7 cellular contexts compared by ENCODE assay signal in the genomic region with DNA sequence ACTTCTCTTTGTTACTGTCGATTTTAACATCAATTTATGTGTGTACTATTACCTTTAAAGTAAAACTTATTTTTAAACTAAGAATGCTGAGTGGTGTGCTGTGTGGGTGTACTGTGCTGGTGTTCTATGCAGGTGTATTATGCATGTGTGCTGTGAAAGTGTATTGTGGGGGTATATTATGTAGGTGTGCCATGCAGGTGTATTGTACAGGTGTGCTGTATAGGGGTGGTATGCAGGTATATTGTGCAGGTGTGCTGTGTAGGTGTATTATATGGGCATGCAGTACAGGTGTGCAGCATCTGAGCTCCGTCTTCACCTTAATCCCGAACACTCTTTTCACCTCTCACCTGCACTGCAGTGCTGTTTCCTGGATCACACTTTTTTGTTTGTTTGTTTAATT.
A peak's percentile ranks its signal among the peaks of the same experiment; 100 is the strongest.
DNase-seq lines count a peak whose midpoint lies in the region; ATAC-seq and TF ChIP-seq lines count a peak whose summit lies in the region.
"Not testable (repeated sequence)": the region's sequence is repeated elsewhere in the genome, so short reads cannot be mapped to it uniquely, and the experiment has no call there.

No MANE protein-coding gene starts in this region.

- not testable (repeated sequence) for H3K27ac Mint-ChIP-seq in activated T-helper 1 cell treated with anti-CD3 and anti-CD28 coated beads, Interleukin-12 subunit alpha, Interleukin-12 subunit beta, Interleukin-2, Interleukin-4 antibody, amounts not matched to agents 30 ng/mL and 10 ng/mL and 1 ng/mL, durations not matched to agents 14 hours and 24 hours and 36 hours; activated naive CD8-positive, alpha-beta T cell treated with anti-CD3 and anti-CD28 coated beads, Interleukin-2, amount 50 U/mL, for 24 hours
- peak overlapping the region in 2 of 10 donors; percentile 43 to 51 for H3K27ac Mint-ChIP-seq in naive thymus-derived CD8-positive, alpha-beta T cell
- peak overlapping the region; percentile 50 for H3K27ac Mint-ChIP-seq in type B pancreatic cell

- H3K9me3 Mint-ChIP-seq in activated T-helper 1 cell treated with anti-CD3 and anti-CD28 coated beads, Interleukin-12 subunit alpha, Interleukin-12 subunit beta, Interleukin-2, Interleukin-4 antibody, amounts not matched to agents 30 ng/mL and 10 ng/mL and 1 ng/mL, durations not matched to agents 14 hours and 24 hours and 36 hours; activated naive CD8-positive, alpha-beta T cell treated with anti-CD3 and anti-CD28 coated beads, Interleukin-2, amount 50 U/mL, for 24 hours; naive thymus-derived CD8-positive, alpha-beta T cell; type B pancreatic cell: not testable (repeated sequence)

- H3K4me1 ChIP-seq in HEK293 (ENCODE audit: control insufficient read depth, insufficient read depth, low read length) = not testable (repeated sequence)
- H3K4me1 ChIP-seq in heart left ventricle = peaks cover 0 to 49% (median 6%) of the 10 kb centered on the region in 12 donors

- WGBS in heart left ventricle, 4 donors = 78 to 84% (median 81%) methylated on average over 3 of the region's 3 CpGs

- not testable (repeated sequence) for ATAC-seq in activated naive CD8-positive, alpha-beta T cell treated with anti-CD3 and anti-CD28 coated beads, Interleukin-2, amount 50 U/mL, for 24 hours; heart left ventricle; naive thymus-derived CD8-positive, alpha-beta T cell

- TF ChIP-seq POLR2A in heart left ventricle (IDR thresholded peaks at IDR 0.05) = not testable (repeated sequence)

- H3K4me3 Mint-ChIP-seq in activated T-helper 1 cell treated with anti-CD3 and anti-CD28 coated beads, Interleukin-12 subunit alpha, Interleukin-12 subunit beta, Interleukin-2, Interleukin-4 antibody, amounts not matched to agents 30 ng/mL and 10 ng/mL and 1 ng/mL, durations not matched to agents 14 hours and 24 hours and 36 hours = peak overlapping the region; percentile 52
- H3K4me3 Mint-ChIP-seq in activated naive CD8-positive, alpha-beta T cell treated with anti-CD3 and anti-CD28 coated beads, Interleukin-2, amount 50 U/mL, for 24 hours = peak overlapping the region; percentile 40
- H3K4me3 Mint-ChIP-seq in naive thymus-derived CD8-positive, alpha-beta T cell = peak overlapping the region in 9 of 10 donors; percentile 25 to 84 (median 54)
- H3K4me3 Mint-ChIP-seq in type B pancreatic cell = peak overlapping the region; percentile 66

- not testable (repeated sequence) for H3K27me3 Mint-ChIP-seq in activated T-helper 1 cell treated with anti-CD3 and anti-CD28 coated beads, Interleukin-12 subunit alpha, Interleukin-12 subunit beta, Interleukin-2, Interleukin-4 antibody, amounts not matched to agents 30 ng/mL and 10 ng/mL and 1 ng/mL, durations not matched to agents 14 hours and 24 hours and 36 hours (ENCODE audit: insufficient read depth); activated naive CD8-positive, alpha-beta T cell treated with anti-CD3 and anti-CD28 coated beads, Interleukin-2, amount 50 U/mL, for 24 hours; naive thymus-derived CD8-positive, alpha-beta T cell; type B pancreatic cell

- not testable (repeated sequence) for DNase-seq in activated T-helper 1 cell treated with anti-CD3 and anti-CD28 coated beads, Interleukin-12 subunit alpha, Interleukin-12 subunit beta, Interleukin-2, Interleukin-4 antibody, amounts not matched to agents 30 ng/mL and 10 ng/mL and 1 ng/mL, durations not matched to agents 14 hours and 24 hours and 36 hours (ENCODE audit: low spot score); activated naive CD8-positive, alpha-beta T cell treated with anti-CD3 and anti-CD28 coated beads, Interleukin-2, amount 50 U/mL, for 24 hours; heart left ventricle; naive thymus-derived CD8-positive, alpha-beta T cell; type B pancreatic cell (ENCODE audit: extremely low spot score, unreplicated experiment)

- intact Hi-C loops in activated T-helper 1 cell treated with anti-CD3 and anti-CD28 coated beads, Interleukin-12 subunit alpha, Interleukin-12 subunit beta, Interleukin-2, Interleukin-4 antibody, amounts not matched to agents 30 ng/mL and 10 ng/mL and 1 ng/mL, durations not matched to agents 14 hours and 24 hours and 36 hours (cut with micrococcal nuclease); heart left ventricle (cut with DNase I): not testable (repeated sequence)

- peaks cover 30% of the 10 kb centered on the region for H3K4me1 Mint-ChIP-seq in activated T-helper 1 cell treated with anti-CD3 and anti-CD28 coated beads, Interleukin-12 subunit alpha, Interleukin-12 subunit beta, Interleukin-2, Interleukin-4 antibody, amounts not matched to agents 30 ng/mL and 10 ng/mL and 1 ng/mL, durations not matched to agents 14 hours and 24 hours and 36 hours (ENCODE audit: low read depth)
- H3K4me1 Mint-ChIP-seq in activated naive CD8-positive, alpha-beta T cell treated with anti-CD3 and anti-CD28 coated beads, Interleukin-2, amount 50 U/mL, for 24 hours = peaks cover 28% of the 10 kb centered on the region
- peaks cover 32 to 65% (median 43%) of the 10 kb centered on the region in 4 donors for H3K4me1 Mint-ChIP-seq in naive thymus-derived CD8-positive, alpha-beta T cell
- peaks cover 39% of the 10 kb centered on the region for H3K4me1 Mint-ChIP-seq in type B pancreatic cell (ENCODE audit: unreplicated experiment)

- not testable (repeated sequence) for H3K4me3 ChIP-seq in HEK293 (ENCODE audit: low read depth, low read length)
- peak overlapping the region in 6 of 12 donors; percentile 32 to 47 (median 35) for H3K4me3 ChIP-seq in heart left ventricle

- CTCF ChIA-PET in HEK293 (lab: Yijun Ruan, JAX) = not testable (repeated sequence)

- not testable (repeated sequence) for H3K27me3 ChIP-seq in heart left ventricle

- not testable (repeated sequence) for H3K27ac ChIP-seq in HEK293 (ENCODE audit: extremely low read depth, low read depth, low read length)
- H3K27ac ChIP-seq in VCaP (peak overlapping the region; percentile 63), heart left ventricle (peak overlapping the region in 7 of 12 donors; percentile 43 to 83 (median 58))

- H3K9me3 ChIP-seq in HEK293 (ENCODE audit: control insufficient read depth, insufficient read depth, low read depth, low read length); heart left ventricle: not testable (repeated sequence)

- peaks cover 35% of the 10 kb centered on the region for H3K36me3 Mint-ChIP-seq in activated T-helper 1 cell treated with anti-CD3 and anti-CD28 coated beads, Interleukin-12 subunit alpha, Interleukin-12 subunit beta, Interleukin-2, Interleukin-4 antibody, amounts not matched to agents 30 ng/mL and 10 ng/mL and 1 ng/mL, durations not matched to agents 14 hours and 24 hours and 36 hours (ENCODE audit: low read depth)
- H3K36me3 Mint-ChIP-seq in activated naive CD8-positive, alpha-beta T cell treated with anti-CD3 and anti-CD28 coated beads, Interleukin-2, amount 50 U/mL, for 24 hours (ENCODE audit: low read depth) = peaks cover 17% of the 10 kb centered on the region
- peaks cover 0 to 40% (median 9%) of the 10 kb centered on the region in 3 donors for H3K36me3 Mint-ChIP-seq in naive thymus-derived CD8-positive, alpha-beta T cell
- H3K36me3 Mint-ChIP-seq in type B pancreatic cell = not testable (repeated sequence)

- not testable (repeated sequence) for TF ChIP-seq CTCF in HEK293 (tag by site-specific recombination; IDR thresholded peaks at IDR 0.05); VCaP (conservative IDR thresholded peaks at IDR 0.05); heart left ventricle (IDR thresholded peaks at IDR 0.05); type B pancreatic cell (conservative IDR thresholded peaks at IDR 0.05)

- not testable (repeated sequence) for H3K36me3 ChIP-seq in HEK293 (ENCODE audit: control insufficient read depth in 2 of 2, insufficient read depth in 1 of 2, low read length in 2 of 2)
- peaks cover 0 to 25% (median 11%) of the 10 kb centered on the region in 9 donors for H3K36me3 ChIP-seq in heart left ventricle

- POLR2A ChIA-PET in HEK293 (lab: Yijun Ruan, JAX); naive thymus-derived CD8-positive, alpha-beta T cell (lab: Charles Lee): not testable (repeated sequence)

TF ChIP-seq in HEK293, 187 proteins besides CTCF, POLR2A, EP300 and RAD21:
- TF ChIP-seq ZNF157 (tag by site-specific recombination; IDR thresholded peaks at IDR 0.05) (peak; percentile 77), ZEB2 (tag by site-specific recombination; IDR thresholded peaks at IDR 0.05) (peak; percentile 92)
